ENCODE assay signal across 20 cellular contexts in genomic region chr18:75322206-75322605, GRCh38.
DNase-seq lines count a peak whose midpoint lies in the region; FAIRE-seq and TF ChIP-seq lines count a peak whose summit lies in the region.
"Had no signal": no experiment of that assay in that cellular context is flagged by ENCODE, and none has a peak within 500 bp of the region (broad histone marks: within the 10 kb centered on the region; RNA-seq: fewer than 3 reads in every experiment).

No MANE protein-coding gene starts in this region.

- no peak overlapping the region for H3K9ac ChIP-seq in neuronal stem cell (ENCODE audit: low read depth, low read length, poor library complexity)
- H3K9ac ChIP-seq: BLaER1 had no signal

- H3K18ac ChIP-seq in neuronal stem cell (ENCODE audit: low read length), result peak overlapping the region; percentile 16

- peak overlapping the region; percentile 52 for H4K8ac ChIP-seq in neuronal stem cell (ENCODE audit: low read depth, low read length)

- no peak overlapping the region for H2BK15ac ChIP-seq in neuronal stem cell (ENCODE audit: low read length)

- H3K14ac ChIP-seq in neuronal stem cell (ENCODE audit: low read length), result peak overlapping the region; percentile 10

- WGBS in neuronal stem cell (ENCODE audit: extremely low coverage in 2 of 2, insufficient read length in 2 of 2, insufficient replicate concordance in 1 of 2), 2 donors, result no CpG with 5 or more reads among the region's 11 CpGs

- peak; percentile 24 for DNase-seq in ecto neural progenitor cell (ENCODE audit: low spot score)
- no peak for DNase-seq in neuronal stem cell (ENCODE audit: low spot score)
- no peak for DNase-seq in urothelium cell line (ENCODE audit: low spot score)
- DNase-seq in stimulated activated CD4-positive, alpha-beta T cell treated with anti-CD3 and anti-CD28 coated beads, Interleukin-4, amount 100 ng/mL, for 24 hours, result no peak
- no peak for DNase-seq in D721Med (ENCODE audit: insufficient read length, low spot score)
- no peak for DNase-seq in NAMALWA (ENCODE audit: low spot score)
- DNase-seq: Calu3; CD8-positive, alpha-beta T cell; DMS 273 treated with DMSO at 0.1 percent for 48 hours; DMS53; DND-41; EL; HFFc6 had no signal

- no peaks in the 10 kb centered on the region for H3K36me3 ChIP-seq in neuronal stem cell (replicated peaks in 1 of 2; ENCODE audit: control insufficient read depth in 2 of 2, insufficient read depth in 2 of 2, low read length in 2 of 2)
- H3K36me3 ChIP-seq: BLaER1 had no signal

- peaks cover 0 to 3% (median 0%) of the 10 kb centered on the region in 3 experiments for H3K27me3 ChIP-seq in neuronal stem cell (ENCODE audit: control insufficient read depth in 3 of 3, insufficient read depth in 3 of 3, low read depth in 1 of 3, low read length in 3 of 3)
- H3K27me3 ChIP-seq: BLaER1 had no signal

- TF ChIP-seq CTCF in C4-2B (conservative IDR thresholded peaks at IDR 0.05), result no peak
- no peak for TF ChIP-seq CTCF in D721Med (IDR thresholded peaks at IDR 0.05; ENCODE audit: insufficient read depth, missing control alignments)

- peak overlapping the region; percentile 19 for H2AK5ac ChIP-seq in neuronal stem cell (ENCODE audit: low read depth, low read length)

- H2BK5ac ChIP-seq in neuronal stem cell (ENCODE audit: low read length), result peak overlapping the region; percentile 42

- no peak overlapping the region for H4K91ac ChIP-seq in neuronal stem cell (ENCODE audit: low read depth, low read length, poor library complexity)

- H3K9me3 ChIP-seq in neuronal stem cell (replicated peaks in 1 of 2; ENCODE audit: control insufficient read depth in 2 of 2, insufficient read depth in 1 of 2, low read depth in 1 of 2, low read length in 2 of 2), result peaks cover 0 to 3% of the 10 kb centered on the region in 2 donors

- H3K4ac ChIP-seq in neuronal stem cell (ENCODE audit: low read length), result no peak overlapping the region

- peak overlapping the region; percentile 52 for H3K23ac ChIP-seq in neuronal stem cell (ENCODE audit: low read depth, low read length, poor library complexity)

- no peak overlapping the region for H2BK120ac ChIP-seq in neuronal stem cell (ENCODE audit: low read depth, low read length)

- H3K27ac ChIP-seq in C4-2B (peak overlapping the region; percentile 87), neuronal stem cell (replicated peaks; ENCODE audit: low read length) (no peak overlapping the region)
- H3K27ac ChIP-seq: 22Rv1, BLaER1, HL-60 had no signal

- H2BK12ac ChIP-seq in neuronal stem cell (ENCODE audit: low read length), result no peak overlapping the region

- H2AFZ ChIP-seq in neuronal stem cell (ENCODE audit: low read length), result no peak overlapping the region
- H2AFZ ChIP-seq: GM23338 had no signal

- no peak overlapping the region for H3K4me2 ChIP-seq in neuronal stem cell (ENCODE audit: insufficient read depth, low read length, poor library complexity, severe bottlenecking)
- H3K4me2 ChIP-seq: BLaER1, GM23338 had no signal

- H3K4me1 ChIP-seq in neuronal stem cell (ENCODE audit: control insufficient read depth in 2 of 2, insufficient read depth in 1 of 2, low read depth in 1 of 2, low read length in 2 of 2), result no peaks in the 10 kb centered on the region
- H3K4me1 ChIP-seq: BLaER1 had no signal

- FAIRE-seq in urothelium cell line (lab: Jason Lieb, UNC) (peak; percentile 61), D721Med (lab: Jason Lieb, UNC) (no peak)
- FAIRE-seq: GM12878, H54 had no signal

- no peak overlapping the region for H3K4me3 ChIP-seq in neuronal stem cell (ENCODE audit: low read length in 2 of 2)
- H3K4me3 ChIP-seq: BLaER1, GM12878, GM23338 had no signal

- no peaks in the 10 kb centered on the region for H3K79me1 ChIP-seq in neuronal stem cell (ENCODE audit: low read depth, low read length)
